27 cellular contexts compared by ENCODE assay signal in the genomic region with DNA sequence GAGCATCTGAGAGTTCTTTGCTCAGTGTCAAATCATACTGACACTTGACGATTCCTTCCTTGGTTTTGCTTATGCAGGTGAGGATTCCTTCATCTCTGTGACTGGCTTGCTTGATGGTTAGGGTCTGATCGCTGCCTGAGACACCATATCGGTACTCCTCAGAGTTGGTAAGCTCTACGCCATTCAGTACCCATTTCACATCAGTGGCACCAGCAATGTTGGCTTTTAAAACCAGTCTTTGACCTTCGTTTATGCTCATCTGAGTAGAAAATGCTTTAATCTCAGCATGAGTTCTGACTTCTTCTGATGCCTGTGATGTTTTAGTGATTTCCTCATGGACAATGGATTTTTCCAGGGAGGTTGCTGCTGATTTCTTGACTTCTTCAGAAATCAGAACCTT. TPM values are rescaled to one million over a fixed set of nuclear protein-coding genes. Genes with fewer than 3 reads are reported as not detected.
DNase-seq lines count a peak whose midpoint lies in the region; ATAC-seq, FAIRE-seq and TF ChIP-seq lines count a peak whose summit lies in the region.
"Had no signal": no experiment of that assay in that cellular context is flagged by ENCODE, and none has a peak within 500 bp of the region (broad histone marks: within the 10 kb centered on the region; RNA-seq: fewer than 3 reads in every experiment).

No MANE protein-coding gene starts in this region.

- H3K4me1 ChIP-seq in stomach (peaks cover 0 to 12% (median 5%) of the 10 kb centered on the region in 4 donors), mesendoderm (ENCODE audit: control insufficient read depth, low read depth, low read length) (no peaks in the 10 kb centered on the region)

- FAIRE-seq in GM12891 (lab: Jason Lieb, UNC): peak; percentile 33
- FAIRE-seq: HTR-8/SVneo had no signal

- DNase-seq in GM12891 (ENCODE audit: insufficient read length, low spot score) (no peak), HL-60 (ENCODE audit: low read depth in 1 of 2, low spot score in 1 of 2) (no peak), stomach (no peak), mesendoderm (no peak)
- DNase-seq: C1 segment of cervical spinal cord; CD8-positive, alpha-beta memory T cell; DMS 273 treated with DMSO at 0.1 percent for 48 hours; DMS79; EL; GDM1; KG1; MG63; NCI-H1105 treated with DMSO at 0.1 percent for 48 hours; NCI-H146; NCI-H1930; NCI-H2107; NCI-H524; NCI-H82; NK-92 treated with Interleukin-12 subunit alpha and Interleukin-12 subunit beta, amount 100 ng/mL, for 24 hours; SHP77; T-cell had no signal

- H3K27me3 ChIP-seq in HL-60 (ENCODE audit: insufficient read depth, poor library complexity, severe bottlenecking) (no peaks in the 10 kb centered on the region), stomach (no peaks in the 10 kb centered on the region), mesendoderm (ENCODE audit: insufficient read depth, low read length, poor library complexity) (no peaks in the 10 kb centered on the region)
- H3K27me3 ChIP-seq: MG63 had no signal

- whole genome bisulfite sequencing in stomach, 5 donors: 89 to 96% (median 93%) methylated on average over 5 of the region's 5 CpGs
- no CpG with 5 or more reads among the region's 5 CpGs for WGBS in mesendoderm (ENCODE audit: extremely low coverage, insufficient coverage, low lambda C conversion rate)

- H3K4me1 Mint-ChIP-seq in dendritic cell treated with granulocyte-macrophage colony-stimulating factor and Interleukin-4, amounts not matched to agents 40 ng/mL and 50 ng/mL, for 4 days (ENCODE audit: low read depth): peaks cover 66% of the 10 kb centered on the region
- H3K4me1 Mint-ChIP-seq in stimulated activated memory B cell treated with anti-CD40 and anti-IgM and Interleukin-4, amounts not matched to agents 10 μg/mL and 1 μg/mL and 100 μg/mL, for 72 hours: peaks cover 62% of the 10 kb centered on the region

- no peak overlapping the region for H3K18ac ChIP-seq in mesendoderm (ENCODE audit: low read length)

- H3K79me2 ChIP-seq in mesendoderm (ENCODE audit: control insufficient read depth, insufficient read depth, low read length): peaks cover 24% of the 10 kb centered on the region

- no peak overlapping the region for H3K4me2 ChIP-seq in mesendoderm (ENCODE audit: low read length)

- no peak for TF ChIP-seq EP300 in stomach (IDR thresholded peaks at IDR 0.05)

- peak overlapping the region; percentile 68 for H3K27ac Mint-ChIP-seq in dendritic cell treated with granulocyte-macrophage colony-stimulating factor and Interleukin-4, amounts not matched to agents 40 ng/mL and 50 ng/mL, for 4 days
- peak overlapping the region; percentile 81 for H3K27ac Mint-ChIP-seq in stimulated activated memory B cell treated with anti-CD40 and anti-IgM and Interleukin-4, amounts not matched to agents 10 μg/mL and 1 μg/mL and 100 μg/mL, for 72 hours
- H3K27ac Mint-ChIP-seq: T-cell had no signal

- intact Hi-C loops in dendritic cell treated with granulocyte-macrophage colony-stimulating factor and Interleukin-4, amounts not matched to agents 40 ng/mL and 50 ng/mL, for 4 days (cut with micrococcal nuclease): no loop called here
- intact Hi-C loops in stomach (cut with DNase I; ENCODE audit: low total_unique reads): no loop called here

- H3K9me3 ChIP-seq in stomach: no peaks in the 10 kb centered on the region
- H3K9me3 ChIP-seq: MG63 had no signal

- peaks cover 26% of the 10 kb centered on the region for H3K36me3 Mint-ChIP-seq in dendritic cell treated with granulocyte-macrophage colony-stimulating factor and Interleukin-4, amounts not matched to agents 40 ng/mL and 50 ng/mL, for 4 days (ENCODE audit: low read depth)
- H3K36me3 Mint-ChIP-seq in stimulated activated memory B cell treated with anti-CD40 and anti-IgM and Interleukin-4, amounts not matched to agents 10 μg/mL and 1 μg/mL and 100 μg/mL, for 72 hours: peaks cover 46% of the 10 kb centered on the region

- H3K4me3 ChIP-seq in HL-60 (replicated peaks; ENCODE audit: insufficient read depth, low read length) (no peak overlapping the region), stomach (no peak overlapping the region), mesendoderm (ENCODE audit: low read length) (no peak overlapping the region)
- H3K4me3 ChIP-seq: MG63 had no signal

- H3K79me1 ChIP-seq in mesendoderm (ENCODE audit: low read length): peaks cover 21% of the 10 kb centered on the region

- H3K27me3 Mint-ChIP-seq in dendritic cell treated with granulocyte-macrophage colony-stimulating factor and Interleukin-4, amounts not matched to agents 40 ng/mL and 50 ng/mL, for 4 days: no peaks in the 10 kb centered on the region
- no peaks in the 10 kb centered on the region for H3K27me3 Mint-ChIP-seq in stimulated activated memory B cell treated with anti-CD40 and anti-IgM and Interleukin-4, amounts not matched to agents 10 μg/mL and 1 μg/mL and 100 μg/mL, for 72 hours
- H3K27me3 Mint-ChIP-seq: CD8-positive, alpha-beta memory T cell; T-cell had no signal

- H3K27ac ChIP-seq in HL-60 (replicated peaks) (peak overlapping the region; percentile 86), stomach (no peak overlapping the region), mesendoderm (ENCODE audit: low read depth, low read length) (no peak overlapping the region)
- H3K27ac ChIP-seq: RWPE1 had no signal

- no peaks in the 10 kb centered on the region for H3K9me3 Mint-ChIP-seq in dendritic cell treated with granulocyte-macrophage colony-stimulating factor and Interleukin-4, amounts not matched to agents 40 ng/mL and 50 ng/mL, for 4 days
- no peaks in the 10 kb centered on the region for H3K9me3 Mint-ChIP-seq in stimulated activated memory B cell treated with anti-CD40 and anti-IgM and Interleukin-4, amounts not matched to agents 10 μg/mL and 1 μg/mL and 100 μg/mL, for 72 hours
- H3K9me3 Mint-ChIP-seq: T-cell had no signal

- H2AK5ac ChIP-seq in mesendoderm (ENCODE audit: low read length): no peak overlapping the region

- peaks cover 6 to 30% (median 24%) of the 10 kb centered on the region in 4 donors for H3K36me3 ChIP-seq in stomach
- no peaks in the 10 kb centered on the region for H3K36me3 ChIP-seq in mesendoderm (ENCODE audit: control insufficient read depth, insufficient read depth, low read length)
- H3K36me3 ChIP-seq: MG63 had no signal

- no peak overlapping the region for H3K4ac ChIP-seq in mesendoderm (ENCODE audit: low read depth, low read length)

- H3K4me3 Mint-ChIP-seq in dendritic cell treated with granulocyte-macrophage colony-stimulating factor and Interleukin-4, amounts not matched to agents 40 ng/mL and 50 ng/mL, for 4 days: no peak overlapping the region
- no peak overlapping the region for H3K4me3 Mint-ChIP-seq in stimulated activated memory B cell treated with anti-CD40 and anti-IgM and Interleukin-4, amounts not matched to agents 10 μg/mL and 1 μg/mL and 100 μg/mL, for 72 hours
- H3K4me3 Mint-ChIP-seq: CD8-positive, alpha-beta memory T cell; T-cell had no signal

- no peak overlapping the region for H4K5ac ChIP-seq in mesendoderm (ENCODE audit: low read length)

- no peak overlapping the region for H3K56ac ChIP-seq in mesendoderm (ENCODE audit: low read length)

- H2BK15ac ChIP-seq in mesendoderm (replicated peaks; ENCODE audit: low read depth): no peak overlapping the region

- TF ChIP-seq POLR2A in GM12891 (IDR thresholded peaks at IDR 0.05; ENCODE audit: low read depth, low read length) (no peak), stomach (IDR thresholded peaks at IDR 0.05) (no peak)

- H4K8ac ChIP-seq in mesendoderm (ENCODE audit: low read depth, low read length): no peak overlapping the region

- H2BK5ac ChIP-seq in mesendoderm (ENCODE audit: low read length): no peak overlapping the region

- no peak for TF ChIP-seq CTCF in HL-60 (IDR thresholded peaks at IDR 0.05; ENCODE audit: insufficient read depth, low read length)
- TF ChIP-seq CTCF in stomach (IDR thresholded peaks at IDR 0.05): no peak

- no peak overlapping the region for H2BK120ac ChIP-seq in mesendoderm (ENCODE audit: low read depth, low read length)

- no peak overlapping the region for H3K9ac ChIP-seq in mesendoderm (ENCODE audit: low read length)

- no peak overlapping the region for H3K23ac ChIP-seq in mesendoderm (ENCODE audit: low read length)

- no peak for ATAC-seq in stimulated activated memory B cell treated with anti-CD40 and anti-IgM and Interleukin-4, amounts not matched to agents 10 μg/mL and 1 μg/mL and 100 μg/mL, for 72 hours
- no peak for ATAC-seq in HG02884 (IDR thresholded peaks at IDR 0.05; ENCODE audit: unreplicated experiment)
- ATAC-seq: HCT116, T-cell had no signal

TF ChIP-seq in GM12891, 5 proteins besides CTCF, POLR2A, EP300 and RAD21:
- TF ChIP-seq POLR2AphosphoS5 (IDR thresholded peaks at IDR 0.05; ENCODE audit: low read depth, low read length): no peak
- no peak for TF ChIP-seq TAF1 (IDR thresholded peaks at IDR 0.05; ENCODE audit: low read depth, low read length)
- no peak for TF ChIP-seq PAX5 (IDR thresholded peaks at IDR 0.05; ENCODE audit: insufficient read depth, low read length, severe bottlenecking)
- no peak for TF ChIP-seq POU2F2 (IDR thresholded peaks at IDR 0.05; ENCODE audit: low read depth, low read length)
- TF ChIP-seq SPI1 (IDR thresholded peaks at IDR 0.05; ENCODE audit: low read depth, low read length): no peak

RNA-seq across cellular contexts. Expression of gene PLEKHA3, which starts 48.4 kb away (rescaled TPM):
- 5.2 TPM for polyA plus RNA-seq in GM12891 (2012; ENCODE audit: low read depth, missing spikeins)
- total RNA-seq in stomach: 10 to 100 TPM in 3 of 5 donors, 1 to 10 TPM in 2; 1.7 to 36.2 (median 11.6) TPM
- 1 to 10 TPM; 1.9 to 3.8 (median 3.5) TPM for polyA plus RNA-seq in stomach
- polyA plus RNA-seq in mesendoderm (2013, experiment 1 of 2): 16.3 TPM
- polyA plus RNA-seq in mesendoderm (2013, experiment 2 of 2): 14.2 TPM

RNA-seq across cellular contexts. Expression of gene FKBP7, which starts 50.2 kb away (rescaled TPM):
- 3.7 TPM for polyA plus RNA-seq in GM12891 (2012; ENCODE audit: low read depth, missing spikeins)
- total RNA-seq in stomach: 10 to 100 TPM in 1 of 5 donors, 1 to 10 TPM in 3, under 1 TPM in 1; 0.87 to 31.4 (median 4.9) TPM
- 1 to 10 TPM; 4.4 to 6.4 (median 4.4) TPM for polyA plus RNA-seq in stomach
- 5.2 TPM for polyA plus RNA-seq in mesendoderm (2013, experiment 1 of 2)
- 4.7 TPM for polyA plus RNA-seq in mesendoderm (2013, experiment 2 of 2)
